ENCODE assay signal across 8 cellular contexts in genomic region chr3:172181936-172182708, GRCh38.
DNase-seq lines count a peak whose midpoint lies in the region; ATAC-seq and TF ChIP-seq lines count a peak whose summit lies in the region.

No MANE protein-coding gene starts in this region.

- peak; percentile 17 for DNase-seq in GM03348 (ENCODE audit: low spot score)
- DNase-seq in Kasumi-1 (lab: John Stamatoyannopoulos, UW), result peak; percentile 23 to 40
- DNase-seq in cardiac fibroblast (ENCODE audit: low read depth in 2 of 2), result peak; percentile 47 to 78
- peak; percentile 75 for DNase-seq in natural killer cell treated with Interleukin-12 subunit alpha and Interleukin-12 subunit beta and Interleukin-15 and Interleukin-18, amount 100 ng/mL, for 72 hours (ENCODE audit: low spot score)
- DNase-seq in stimulated activated CD4-positive, alpha-beta T cell treated with anti-CD3 and anti-CD28 coated beads, Interleukin-2, amount 100 ng/mL, for 24 hours, result no peak
- no peak for DNase-seq in DMS53 (lab: John Stamatoyannopoulos, UW)

- peaks cover 56 to 63% of the 10 kb centered on the region in 2 donors for H3K4me1 Mint-ChIP-seq in natural killer cell treated with Interleukin-12 subunit alpha and Interleukin-12 subunit beta and Interleukin-15 and Interleukin-18, amount 100 ng/mL, for 72 hours (ENCODE audit: low read depth in 2 of 2)

- TF ChIP-seq POLR2A in gastroesophageal sphincter (IDR thresholded peaks at IDR 0.05), result no peak

- 55 to 63% methylated on average over 7 of the region's 7 CpGs for WGBS in gastroesophageal sphincter (ENCODE audit: low coverage in 1 of 2), 2 donors

- H3K36me3 Mint-ChIP-seq in natural killer cell treated with Interleukin-12 subunit alpha and Interleukin-12 subunit beta and Interleukin-15 and Interleukin-18, amount 100 ng/mL, for 72 hours, result peaks cover 13% of the 10 kb centered on the region

- peaks cover 2 to 59% (median 13%) of the 10 kb centered on the region in 3 donors for H3K4me1 ChIP-seq in gastroesophageal sphincter

- H3K4me3 Mint-ChIP-seq in natural killer cell treated with Interleukin-12 subunit alpha and Interleukin-12 subunit beta and Interleukin-15 and Interleukin-18, amount 100 ng/mL, for 72 hours, result peak overlapping the region; percentile 76

- H3K27me3 ChIP-seq in gastroesophageal sphincter, result no peaks in the 10 kb centered on the region

- H3K36me3 ChIP-seq in gastroesophageal sphincter, result no peaks in the 10 kb centered on the region

- H3K27ac ChIP-seq in gastroesophageal sphincter, result peak overlapping the region in 1 of 4 donors; percentile 11

- H3K27ac Mint-ChIP-seq in natural killer cell treated with Interleukin-12 subunit alpha and Interleukin-12 subunit beta and Interleukin-15 and Interleukin-18, amount 100 ng/mL, for 72 hours, result peak overlapping the region; percentile 63 to 91

- no peak for TF ChIP-seq EP300 in gastroesophageal sphincter (IDR thresholded peaks at IDR 0.05)

- H3K4me3 ChIP-seq in cardiac fibroblast (replicated peaks in 1 of 2; ENCODE audit: low read depth in 2 of 2, low read length in 2 of 2) (no peak overlapping the region), gastroesophageal sphincter (no peak overlapping the region)

- no peaks in the 10 kb centered on the region for H3K27me3 Mint-ChIP-seq in natural killer cell treated with Interleukin-12 subunit alpha and Interleukin-12 subunit beta and Interleukin-15 and Interleukin-18, amount 100 ng/mL, for 72 hours

- peak; percentile 83 to 84 for ATAC-seq in natural killer cell treated with Interleukin-12 subunit alpha and Interleukin-12 subunit beta and Interleukin-15 and Interleukin-18, amount 100 ng/mL, for 72 hours
- no peak for ATAC-seq in gastroesophageal sphincter
- no peak for ATAC-seq in HG03460 (IDR thresholded peaks at IDR 0.05; ENCODE audit: unreplicated experiment)

- no peaks in the 10 kb centered on the region for H3K9me3 Mint-ChIP-seq in natural killer cell treated with Interleukin-12 subunit alpha and Interleukin-12 subunit beta and Interleukin-15 and Interleukin-18, amount 100 ng/mL, for 72 hours

- TF ChIP-seq CTCF in cardiac fibroblast (IDR thresholded peaks at IDR 0.05; ENCODE audit: low read depth, low read length) (no peak), gastroesophageal sphincter (IDR thresholded peaks at IDR 0.05) (no peak)

- H3K9me3 ChIP-seq in gastroesophageal sphincter, result no peaks in the 10 kb centered on the region

Comparison
In these comparisons a context has a peak if more than half of its experiments do, and no peak if none do; other contexts are left out.
1. DNase-seq: peak in GM03348 (single experiment), Kasumi-1 (2 of 2), cardiac fibroblast (2 of 2) and natural killer cell treated with Interleukin-12 subunit alpha and Interleukin-12 subunit beta and Interleukin-15 and Interleukin-18, amount 100 ng/mL, for 72 hours (single experiment); none in stimulated activated CD4-positive, alpha-beta T cell treated with anti-CD3 and anti-CD28 coated beads, Interleukin-2, amount 100 ng/mL, for 24 hours (0 of 2) and DMS53 (single experiment).
2. ATAC-seq: peak in natural killer cell treated with Interleukin-12 subunit alpha and Interleukin-12 subunit beta and Interleukin-15 and Interleukin-18, amount 100 ng/mL, for 72 hours (2 of 2); none in gastroesophageal sphincter (single experiment) and HG03460 (single experiment).